Comparison of ENCODE assay signal across 10 cellular contexts in the genomic region with DNA sequence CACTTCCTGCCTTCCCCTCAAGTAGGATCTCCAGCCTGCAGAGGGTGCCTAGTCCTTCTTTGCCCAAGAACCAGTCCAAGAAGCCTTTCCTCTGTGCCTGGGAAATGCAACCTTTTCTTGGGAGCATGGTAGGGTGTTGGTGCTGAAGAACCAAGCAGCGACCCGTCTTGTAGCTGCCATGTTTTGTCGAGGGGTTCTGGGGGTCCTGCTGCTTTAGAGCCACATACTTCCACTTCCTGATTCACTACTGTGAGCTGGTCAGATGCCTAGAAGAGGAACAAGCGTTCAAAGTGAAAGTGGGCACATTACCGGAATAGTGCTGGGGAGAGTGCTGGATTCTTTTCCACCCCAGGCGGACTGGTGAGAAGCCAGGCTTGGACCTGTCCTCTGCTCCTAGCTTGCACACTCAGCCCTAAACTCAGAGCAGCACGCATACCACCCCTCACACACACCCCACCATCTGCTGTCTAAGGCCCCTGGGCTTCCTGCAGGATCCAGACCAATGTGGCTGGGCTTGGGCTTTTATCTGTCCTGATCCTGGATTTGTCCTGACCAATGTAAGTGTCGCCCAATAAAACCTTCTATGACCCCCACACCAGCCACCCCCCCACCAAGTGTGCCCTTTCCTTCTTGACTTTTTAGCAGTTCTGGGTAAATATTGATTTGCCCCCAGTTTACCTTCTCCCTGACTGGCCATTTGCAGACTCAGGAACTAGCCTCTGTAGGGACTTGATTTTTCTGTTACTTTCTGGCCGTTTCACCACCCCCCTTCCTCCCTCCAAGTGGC. TPM values are rescaled to one million over a fixed set of nuclear protein-coding genes. Genes with fewer than 3 reads are reported as not detected.
DNase-seq lines count a peak whose midpoint lies in the region; TF ChIP-seq lines count a peak whose summit lies in the region.
"Had no signal": no experiment of that assay in that cellular context is flagged by ENCODE, and none has a peak within 500 bp of the region (broad histone marks: within the 10 kb centered on the region; RNA-seq: fewer than 3 reads in every experiment).

No MANE protein-coding gene starts in this region.

- H3K27me3 Mint-ChIP-seq in activated CD4-positive, alpha-beta memory T cell treated with anti-CD3 and anti-CD28 coated beads, Interleukin-2, amount 10 ng/mL, durations not matched to agents 7 days and 5 days = peaks cover 88% of the 10 kb centered on the region
- peaks cover 80% of the 10 kb centered on the region for H3K27me3 Mint-ChIP-seq in activated CD4-positive, alpha-beta memory T cell treated with anti-CD3 and anti-CD28 coated beads for 36 hours
- H3K27me3 Mint-ChIP-seq in endothelial cell (ENCODE audit: unreplicated experiment) = peaks cover 27% of the 10 kb centered on the region

- WGBS in mammary epithelial cell (ENCODE audit: low coverage, missing lambda C conversion rate) = 26% methylated on average over 9 of the region's 9 CpGs

- H4K20me1 ChIP-seq in mammary epithelial cell (ENCODE audit: insufficient read depth, low read length) = no peaks in the 10 kb centered on the region

- H3K4me1 Mint-ChIP-seq in activated CD4-positive, alpha-beta memory T cell treated with anti-CD3 and anti-CD28 coated beads, Interleukin-2, amount 10 ng/mL, durations not matched to agents 7 days and 5 days = peaks cover 35% of the 10 kb centered on the region
- H3K4me1 Mint-ChIP-seq in activated CD4-positive, alpha-beta memory T cell treated with anti-CD3 and anti-CD28 coated beads for 36 hours (ENCODE audit: low read depth) = peaks cover 36% of the 10 kb centered on the region
- H3K4me1 Mint-ChIP-seq in endothelial cell (ENCODE audit: unreplicated experiment) = peaks cover 34% of the 10 kb centered on the region

- H2AFZ ChIP-seq in mammary epithelial cell (ENCODE audit: low read depth, low read length) = peak overlapping the region; percentile 87

- H3K4me3 ChIP-seq in mammary epithelial cell (replicated peaks in 1 of 3; ENCODE audit: insufficient read depth in 1 of 3, low read depth in 2 of 3, low read length in 3 of 3) = peak overlapping the region in 1 of 3 experiments; percentile 26
- peak overlapping the region; percentile 37 to 60 for H3K4me3 ChIP-seq in stomach smooth muscle (ENCODE audit: low read length in 2 of 2)

- no peaks in the 10 kb centered on the region for H3K79me2 ChIP-seq in mammary epithelial cell (ENCODE audit: insufficient read depth, low read length)

- POLR2A ChIA-PET in activated CD4-positive, alpha-beta memory T cell treated with anti-CD3 and anti-CD28 coated beads, Interleukin-2, amount 10 ng/mL, durations not matched to agents 7 days and 5 days (lab: Charles Lee) = no interaction called here
- POLR2A ChIA-PET in activated CD4-positive, alpha-beta memory T cell treated with anti-CD3 and anti-CD28 coated beads for 36 hours (lab: Charles Lee) = no interaction called here

- no TSS peak for BruUV-seq in mammary epithelial cell (replicated peaks; lab: Mats Ljungman, UMichigan)

- in situ Hi-C loops in mammary epithelial cell (cut with MboI; ENCODE audit: low sequenced_read_pairs in 2 of 2) = loop anchor here (10.0 kb wide), 3 partner anchors 383 to 713 kb away; no protein-coding TSS in a partner anchor

- H3K4me3 Mint-ChIP-seq in activated CD4-positive, alpha-beta memory T cell treated with anti-CD3 and anti-CD28 coated beads, Interleukin-2, amount 10 ng/mL, durations not matched to agents 7 days and 5 days = peak overlapping the region; percentile 17
- no peak overlapping the region for H3K4me3 Mint-ChIP-seq in activated CD4-positive, alpha-beta memory T cell treated with anti-CD3 and anti-CD28 coated beads for 36 hours
- H3K4me3 Mint-ChIP-seq in endothelial cell (ENCODE audit: unreplicated experiment) = no peak overlapping the region

- DNase-seq in activated CD4-positive, alpha-beta memory T cell treated with anti-CD3 and anti-CD28 coated beads, Interleukin-2, amount 10 ng/mL, durations not matched to agents 7 days and 5 days = peak; percentile 12
- no peak for DNase-seq in activated CD4-positive, alpha-beta memory T cell treated with anti-CD3 and anti-CD28 coated beads for 36 hours
- no peak for DNase-seq in mammary epithelial cell
- no peak for DNase-seq in GM19238 (ENCODE audit: insufficient read length, low spot score)
- DNase-seq in endothelial cell (ENCODE audit: low spot score) = no peak
- DNase-seq: OCI-M1 had no signal

- CTCF ChIA-PET in activated CD4-positive, alpha-beta memory T cell treated with anti-CD3 and anti-CD28 coated beads, Interleukin-2, amount 10 ng/mL, durations not matched to agents 7 days and 5 days (lab: Charles Lee) = no interaction called here
- CTCF ChIA-PET in activated CD4-positive, alpha-beta memory T cell treated with anti-CD3 and anti-CD28 coated beads for 36 hours (lab: Charles Lee) = no interaction called here
- CTCF ChIA-PET in mammary epithelial cell (lab: Charles Lee; ENCODE audit: low non-redundant PET) = no interaction called here

- peak overlapping the region; percentile 21 for H3K27ac Mint-ChIP-seq in activated CD4-positive, alpha-beta memory T cell treated with anti-CD3 and anti-CD28 coated beads, Interleukin-2, amount 10 ng/mL, durations not matched to agents 7 days and 5 days
- H3K27ac Mint-ChIP-seq in activated CD4-positive, alpha-beta memory T cell treated with anti-CD3 and anti-CD28 coated beads for 36 hours = no peak overlapping the region
- H3K27ac Mint-ChIP-seq in endothelial cell (ENCODE audit: unreplicated experiment) = no peak overlapping the region

- H3K9me3 ChIP-seq in mammary epithelial cell (replicated peaks; ENCODE audit: insufficient read depth, low read length) = no peaks in the 10 kb centered on the region
- H3K9me3 ChIP-seq in stomach smooth muscle (ENCODE audit: control insufficient read depth in 2 of 2, low read length in 2 of 2) = peaks cover 0 to 3% of the 10 kb centered on the region in 2 donors

- dilution Hi-C loops in mammary epithelial cell (cut with HindIII; ENCODE audit: low sequenced_read_pairs) = loop anchor here (25.0 kb wide), 1 partner anchor 386 kb away; no protein-coding TSS in a partner anchor

- intact Hi-C loops in activated CD4-positive, alpha-beta memory T cell treated with anti-CD3 and anti-CD28 coated beads for 36 hours (cut with micrococcal nuclease) = no loop called here
- intact Hi-C loops in mammary epithelial cell (cut with micrococcal nuclease) = no loop called here

- no peak for TF ChIP-seq CTCF in mammary epithelial cell (conservative IDR thresholded peaks at IDR 0.05 in 1 of 2, IDR thresholded peaks at IDR 0.05 in 1 of 2; ENCODE audit: extremely low read depth in 1 of 2, insufficient read depth in 1 of 2, low read depth in 1 of 2, low read length in 2 of 2)
- no peak for TF ChIP-seq CTCF in endothelial cell (IDR thresholded peaks at IDR 0.05; ENCODE audit: unreplicated experiment)

- H3K27ac ChIP-seq in mammary epithelial cell (ENCODE audit: insufficient read depth, low read depth, low read length) = no peak overlapping the region
- H3K27ac ChIP-seq in stomach smooth muscle (ENCODE audit: low read length) = no peak overlapping the region
- H3K27ac ChIP-seq: skin epidermis had no signal

- H3K36me3 ChIP-seq in mammary epithelial cell (ENCODE audit: insufficient read depth, low read length) = no peaks in the 10 kb centered on the region
- H3K36me3 ChIP-seq in stomach smooth muscle (ENCODE audit: control insufficient read depth in 2 of 2, insufficient read depth in 2 of 2, low read length in 2 of 2) = no peaks in the 10 kb centered on the region

- H3K9me3 Mint-ChIP-seq in activated CD4-positive, alpha-beta memory T cell treated with anti-CD3 and anti-CD28 coated beads, Interleukin-2, amount 10 ng/mL, durations not matched to agents 7 days and 5 days = no peaks in the 10 kb centered on the region
- H3K9me3 Mint-ChIP-seq in activated CD4-positive, alpha-beta memory T cell treated with anti-CD3 and anti-CD28 coated beads for 36 hours = no peaks in the 10 kb centered on the region
- no peaks in the 10 kb centered on the region for H3K9me3 Mint-ChIP-seq in endothelial cell (ENCODE audit: unreplicated experiment)

- H3K4me1 ChIP-seq in mammary epithelial cell (ENCODE audit: insufficient read depth, low read length) (peaks cover 24% of the 10 kb centered on the region), stomach smooth muscle (ENCODE audit: control insufficient read depth, insufficient read depth, low read length) (peaks cover 30% of the 10 kb centered on the region)

- peak overlapping the region; percentile 90 for H3K4me2 ChIP-seq in mammary epithelial cell (ENCODE audit: insufficient read depth, low read depth, low read length)

- peaks cover 78% of the 10 kb centered on the region for H3K27me3 ChIP-seq in mammary epithelial cell (ENCODE audit: insufficient read depth, low read length)
- H3K27me3 ChIP-seq in stomach smooth muscle (ENCODE audit: control insufficient read depth in 1 of 2, insufficient read depth in 2 of 2, low read length in 2 of 2) = peaks cover 82 to 90% of the 10 kb centered on the region in 2 donors

- no peak overlapping the region for H3K9ac ChIP-seq in mammary epithelial cell (ENCODE audit: insufficient read depth, low read length)
- H3K9ac ChIP-seq in stomach smooth muscle (ENCODE audit: low read length in 2 of 2) = no peak overlapping the region

- H3K36me3 Mint-ChIP-seq in activated CD4-positive, alpha-beta memory T cell treated with anti-CD3 and anti-CD28 coated beads, Interleukin-2, amount 10 ng/mL, durations not matched to agents 7 days and 5 days (ENCODE audit: low read depth) = no peaks in the 10 kb centered on the region
- peaks cover 3% of the 10 kb centered on the region for H3K36me3 Mint-ChIP-seq in activated CD4-positive, alpha-beta memory T cell treated with anti-CD3 and anti-CD28 coated beads for 36 hours
- H3K36me3 Mint-ChIP-seq in endothelial cell (ENCODE audit: low read depth, unreplicated experiment) = no peaks in the 10 kb centered on the region

RNA-seq across cellular contexts. Expression of a gene that starts 1.5 kb away (rescaled TPM):
- total RNA-seq in activated CD4-positive, alpha-beta memory T cell treated with anti-CD3 and anti-CD28 coated beads, Interleukin-2, amount 10 ng/mL, durations not matched to agents 7 days and 5 days = not detected
- not detected for total RNA-seq in activated CD4-positive, alpha-beta memory T cell treated with anti-CD3 and anti-CD28 coated beads for 36 hours
- total RNA-seq in mammary epithelial cell (not detected), endothelial cell (ENCODE audit: unreplicated experiment) (not detected)
- not detected for polyA plus RNA-seq in mammary epithelial cell
- polyA minus RNA-seq in mammary epithelial cell = not detected
- total RNA-seq: dermis microvascular lymphatic vessel endothelial cell, H7 had no signal

RNA-seq across cellular contexts. Expression of a gene that starts 16.4 kb away (rescaled TPM):
- total RNA-seq in activated CD4-positive, alpha-beta memory T cell treated with anti-CD3 and anti-CD28 coated beads, Interleukin-2, amount 10 ng/mL, durations not matched to agents 7 days and 5 days = not detected
- not detected for total RNA-seq in activated CD4-positive, alpha-beta memory T cell treated with anti-CD3 and anti-CD28 coated beads for 36 hours
- total RNA-seq in mammary epithelial cell = under 1 TPM; 0.17 to 0.96 TPM
- polyA plus RNA-seq in mammary epithelial cell = 0.12 TPM
- not detected for polyA minus RNA-seq in mammary epithelial cell
- total RNA-seq in endothelial cell (ENCODE audit: unreplicated experiment) = not detected
- total RNA-seq: H7 had no signal

RNA-seq across cellular contexts. Expression of a gene that starts 27.3 kb away (rescaled TPM):
- total RNA-seq in activated CD4-positive, alpha-beta memory T cell treated with anti-CD3 and anti-CD28 coated beads, Interleukin-2, amount 10 ng/mL, durations not matched to agents 7 days and 5 days = not detected
- total RNA-seq in activated CD4-positive, alpha-beta memory T cell treated with anti-CD3 and anti-CD28 coated beads for 36 hours = not detected
- 1 to 10 TPM; 4.2 to 4.3 TPM for total RNA-seq in mammary epithelial cell
- 0.18 TPM for polyA plus RNA-seq in mammary epithelial cell
- not detected for polyA minus RNA-seq in mammary epithelial cell
- total RNA-seq in endothelial cell (ENCODE audit: unreplicated experiment) = not detected
- total RNA-seq: H7 had no signal

RNA-seq across cellular contexts. Expression of a gene that starts 36.1 kb away (rescaled TPM):
- total RNA-seq in activated CD4-positive, alpha-beta memory T cell treated with anti-CD3 and anti-CD28 coated beads, Interleukin-2, amount 10 ng/mL, durations not matched to agents 7 days and 5 days = not detected
- total RNA-seq in activated CD4-positive, alpha-beta memory T cell treated with anti-CD3 and anti-CD28 coated beads for 36 hours = under 1 TPM in 1 of 2 experiments, not detected in 1; 0.19 TPM
- total RNA-seq in mammary epithelial cell = 10 to 100 TPM in 1 of 2 donors, 1 to 10 TPM in 1; 7.8 to 25.1 TPM
- polyA plus RNA-seq in mammary epithelial cell = 0.03 TPM
- not detected for polyA minus RNA-seq in mammary epithelial cell
- total RNA-seq in endothelial cell (ENCODE audit: unreplicated experiment) = 0.80 TPM
- total RNA-seq: H7 had no signal

RNA-seq across cellular contexts. Expression of a gene that starts 41.2 kb away (rescaled TPM):
- not detected for total RNA-seq in activated CD4-positive, alpha-beta memory T cell treated with anti-CD3 and anti-CD28 coated beads, Interleukin-2, amount 10 ng/mL, durations not matched to agents 7 days and 5 days
- total RNA-seq in activated CD4-positive, alpha-beta memory T cell treated with anti-CD3 and anti-CD28 coated beads for 36 hours = not detected
- total RNA-seq in mammary epithelial cell (not detected), endothelial cell (ENCODE audit: unreplicated experiment) (0.51 TPM)
- polyA plus RNA-seq in mammary epithelial cell = not detected
- polyA minus RNA-seq in mammary epithelial cell = not detected
- total RNA-seq: dermis microvascular lymphatic vessel endothelial cell, H7 had no signal
